ENCODE assay signal across 8 cellular contexts in the genomic region with DNA sequence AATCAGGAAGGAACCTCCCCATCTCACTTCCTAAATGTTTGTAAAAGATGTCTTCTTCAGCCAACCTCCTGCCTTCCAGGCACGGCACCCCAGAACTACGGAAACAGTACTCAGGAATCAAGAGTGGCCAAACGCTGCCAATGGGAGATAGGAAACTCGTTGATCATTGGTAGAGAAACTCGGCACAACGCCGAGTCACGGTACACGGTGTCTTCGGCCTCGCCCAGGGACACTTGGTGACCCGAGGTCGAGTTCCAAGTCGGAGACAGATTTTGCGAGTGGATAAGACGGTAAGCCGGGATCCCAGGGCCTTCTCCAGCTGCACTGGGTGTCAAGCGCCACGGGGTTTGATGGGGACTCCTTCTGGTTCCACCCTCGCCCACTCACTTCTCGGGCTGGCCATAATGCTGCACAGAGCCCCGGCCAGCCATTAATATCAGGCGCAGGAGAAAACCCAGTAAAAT. TPM values are rescaled to one million over a fixed set of nuclear protein-coding genes. Genes with fewer than 3 reads are reported as not detected.
A peak's percentile ranks its signal among the peaks of the same experiment; 100 is the strongest.
DNase-seq lines count a peak whose midpoint lies in the region; ATAC-seq and TF ChIP-seq lines count a peak whose summit lies in the region.

No MANE protein-coding gene starts in this region.

- no peak for TF ChIP-seq CTCF in liver (IDR thresholded peaks at IDR 0.05; ENCODE audit: low read depth, low read length, missing input control)

- in situ Hi-C loops in SK-MEL-5 (cut with HindIII; ENCODE audit: low pct_unique_long_range_greater_than_20kb, low sequenced_read_pairs): no loop called here

- no peaks in the 10 kb centered on the region for H3K9me3 ChIP-seq in HUES64 (ENCODE audit: insufficient read depth, low read depth, low read length)
- no peaks in the 10 kb centered on the region for H3K9me3 ChIP-seq in liver (ENCODE audit: control insufficient read depth in 4 of 4, low read length in 3 of 4)
- no peaks in the 10 kb centered on the region for H3K9me3 ChIP-seq in stomach smooth muscle (ENCODE audit: control insufficient read depth in 2 of 2, low read length in 2 of 2)

- H3K27me3 ChIP-seq in HUES64 (ENCODE audit: insufficient read depth, low read length): no peaks in the 10 kb centered on the region
- no peaks in the 10 kb centered on the region for H3K27me3 ChIP-seq in liver (ENCODE audit: control insufficient read depth in 4 of 4, insufficient read depth in 4 of 4, low read length in 3 of 4)
- H3K27me3 ChIP-seq in stomach smooth muscle (ENCODE audit: control insufficient read depth in 1 of 2, insufficient read depth in 2 of 2, low read length in 2 of 2): no peaks in the 10 kb centered on the region

- DNase-seq in NCI-H2107 treated with DMSO at 0.1 percent for 48 hours (lab: John Stamatoyannopoulos, UW; ENCODE audit: unreplicated experiment) (peak; percentile 25), NCI-H2107 (lab: John Stamatoyannopoulos, UW) (no peak), SK-MEL-5 (ENCODE audit: low read depth, low spot score) (peak; percentile 62), dermis blood vessel endothelial cell (peak; percentile 71)

- no peaks in the 10 kb centered on the region for H3K36me3 ChIP-seq in HUES64 (ENCODE audit: insufficient read depth, low read length)
- H3K36me3 ChIP-seq in liver (ENCODE audit: control insufficient read depth in 4 of 4, insufficient read depth in 3 of 4, low read depth in 1 of 4, low read length in 3 of 4): no peaks in the 10 kb centered on the region
- H3K36me3 ChIP-seq in stomach smooth muscle (ENCODE audit: control insufficient read depth in 2 of 2, insufficient read depth in 2 of 2, low read length in 2 of 2): no peaks in the 10 kb centered on the region

- under 1% methylated on average over 23 of the region's 23 CpGs for WGBS in HUES64
- WGBS in liver: under 1% methylated on average over 23 of the region's 23 CpGs

- H3K9ac ChIP-seq in HUES64 (ENCODE audit: low read depth, low read length): peak overlapping the region; percentile 88
- H3K9ac ChIP-seq in liver (ENCODE audit: low read depth in 1 of 2, low read length in 2 of 2): peak overlapping the region; percentile 72 to 81
- H3K9ac ChIP-seq in stomach smooth muscle (ENCODE audit: low read length in 2 of 2): peak overlapping the region; percentile 69 to 71

- H3K4me1 ChIP-seq in HUES64 (ENCODE audit: insufficient read depth, low read length): peaks cover 32% of the 10 kb centered on the region
- peaks cover 5 to 51% (median 25%) of the 10 kb centered on the region in 4 donors for H3K4me1 ChIP-seq in liver (ENCODE audit: control insufficient read depth in 4 of 4, insufficient read depth in 4 of 4, low read length in 3 of 4)
- no peaks in the 10 kb centered on the region for H3K4me1 ChIP-seq in stomach smooth muscle (ENCODE audit: control insufficient read depth, insufficient read depth, low read length)

- peak; percentile 24 for ATAC-seq in GM21737 (IDR thresholded peaks at IDR 0.05; ENCODE audit: unreplicated experiment)

- H3K4me3 ChIP-seq in HUES64 (ENCODE audit: low read length) (peak overlapping the region; percentile 82), liver (ENCODE audit: low read depth in 1 of 3, low read length in 3 of 3) (peak overlapping the region; percentile 75 to 97 (median 94)), stomach smooth muscle (ENCODE audit: low read length in 2 of 2) (peak overlapping the region; percentile 86 to 88)

- no peak for TF ChIP-seq RAD21 in liver (IDR thresholded peaks at IDR 0.05)

- H3K27ac ChIP-seq in HUES64 (ENCODE audit: low read depth, low read length) (peak overlapping the region; percentile 89), liver (ENCODE audit: low read depth in 1 of 2, low read length in 2 of 2) (peak overlapping the region; percentile 73 to 77), stomach smooth muscle (ENCODE audit: low read length) (peak overlapping the region; percentile 42)

TF ChIP-seq in liver, 16 proteins besides CTCF, POLR2A, EP300 and RAD21:
- TF ChIP-seq GABPA (IDR thresholded peaks at IDR 0.05 in 1 of 2, conservative IDR thresholded peaks at IDR 0.05 in 1 of 2) (no peak), HNF4A (conservative IDR thresholded peaks at IDR 0.05) (peak in 1 of 2 donors; percentile 22), YY1 (IDR thresholded peaks at IDR 0.05) (peak; percentile 62)
- TF ChIP-seq, protein P1, sequence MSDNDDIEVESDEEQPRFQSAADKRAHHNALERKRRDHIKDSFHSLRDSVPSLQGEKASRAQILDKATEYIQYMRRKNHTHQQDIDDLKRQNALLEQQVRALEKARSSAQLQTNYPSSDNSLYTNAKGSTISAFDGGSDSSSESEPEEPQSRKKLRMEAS (IDR thresholded peaks at IDR 0.05): no peak

RNA-seq across cellular contexts. Expression of a gene that starts 0.3 kb away (rescaled TPM):
- polyA plus RNA-seq in HUES64 (2013, experiment 1 of 2): 2.1 TPM
- polyA plus RNA-seq in HUES64 (2013, experiment 2 of 2): 2.1 TPM
- total RNA-seq in SK-MEL-5 (2014; rRNA removed; shearing (Covaris generic)): 0.08 and 0.43 TPM in 2 replicates
- 0.05 and 0.10 TPM in 2 replicates for polyA plus RNA-seq in SK-MEL-5 (2015; cell fraction: cytosol; rRNA removed)
- 0.39 and 0.58 TPM in 2 replicates for polyA plus RNA-seq in SK-MEL-5 (2015; cell fraction: nucleus; rRNA removed)
- total RNA-seq in dermis blood vessel endothelial cell (1.0 and 1.9 TPM in 2 replicates), liver (1 to 10 TPM; 1.5 to 3.2 TPM)
- polyA plus RNA-seq in liver: under 1 TPM; 0.25 to 0.90 TPM

RNA-seq across cellular contexts. Expression of a gene that starts 0.4 kb away (rescaled TPM):
- 12.8 TPM for polyA plus RNA-seq in HUES64 (2013, experiment 1 of 2)
- polyA plus RNA-seq in HUES64 (2013, experiment 2 of 2): 14.3 TPM
- 14.2 and 16.2 TPM in 2 replicates for total RNA-seq in SK-MEL-5 (2014; rRNA removed; shearing (Covaris generic))
- polyA plus RNA-seq in SK-MEL-5 (2015; cell fraction: cytosol; rRNA removed): 7.1 and 10.7 TPM in 2 replicates
- 19.7 and 27.5 TPM in 2 replicates for polyA plus RNA-seq in SK-MEL-5 (2015; cell fraction: nucleus; rRNA removed)
- total RNA-seq in dermis blood vessel endothelial cell: 11.3 and 19.6 TPM in 2 replicates
- 1 to 10 TPM; 2.3 to 6.3 TPM for total RNA-seq in liver
- polyA plus RNA-seq in liver: 1 to 10 TPM in 1 of 2 donors, under 1 TPM in 1; 0.63 to 2.8 TPM
